ENCODE assay signal across 20 cellular contexts in genomic region chr5:82931110-82931509, GRCh38.
DNase-seq lines count a peak whose midpoint lies in the region; ATAC-seq and TF ChIP-seq lines count a peak whose summit lies in the region.
"Had no signal": no experiment of that assay in that cellular context is flagged by ENCODE, and none has a peak within 500 bp of the region (broad histone marks: within the 10 kb centered on the region; RNA-seq: fewer than 3 reads in every experiment).

No MANE protein-coding gene starts in this region.

- no peak for TF ChIP-seq CTCF in HFFc6 (IDR thresholded peaks at IDR 0.05)
- TF ChIP-seq CTCF in fibroblast of mammary gland (conservative IDR thresholded peaks at IDR 0.05; ENCODE audit: control insufficient read depth, insufficient read depth, low read depth, low read length): no peak
- TF ChIP-seq CTCF in GM23338 (conservative IDR thresholded peaks at IDR 0.05; ENCODE audit: low read depth in 2 of 2): no peak

- no peaks in the 10 kb centered on the region for H4K20me1 ChIP-seq in GM23338 (replicated peaks; ENCODE audit: insufficient read depth)
- H4K20me1 ChIP-seq: BLaER1 treated with 17β-estradiol and CSF1 and Interleukin-3, amounts not matched to agents 10 nM and 100 nM had no signal

- no peaks in the 10 kb centered on the region for H3K9me3 ChIP-seq in adipocyte (ENCODE audit: control insufficient read depth, low read length)
- H3K9me3 ChIP-seq: BLaER1 treated with 17β-estradiol and CSF1 and Interleukin-3, amounts not matched to agents 10 nM and 100 nM; colonic mucosa; tibial nerve had no signal

- H3K4me3 Mint-ChIP-seq in HFFc6: 0 out of 2 replicates have a peak overlapping the region, but pooled peaks have one; percentile 10
- H3K4me3 Mint-ChIP-seq in GM23338: no peak overlapping the region
- H3K4me3 Mint-ChIP-seq: activated T-helper 17 cell treated with anti-CD3 and anti-CD28 coated beads, Interleukin-2, amount 50 U/mL, for 72 hours; neural crest cell; stimulated activated memory B cell treated with anti-CD40 and anti-IgM and Interleukin-4, amounts not matched to agents 10 μg/mL and 1 μg/mL and 100 μg/mL, for 72 hours; T-helper 2 cell treated with Interferon-gamma antibody and Interleukin-4, amounts not matched to agents 5 μg/mL and 100 μg/mL, for 36 hours had no signal

- H3K4me1 Mint-ChIP-seq in HFFc6 (ENCODE audit: low read depth): peaks cover 5% of the 10 kb centered on the region; the same call in 1 of the 2 replicates
- H3K4me1 Mint-ChIP-seq in GM23338: peaks cover 12% of the 10 kb centered on the region
- H3K4me1 Mint-ChIP-seq: activated T-helper 17 cell treated with anti-CD3 and anti-CD28 coated beads, Interleukin-2, amount 50 U/mL, for 72 hours; stimulated activated memory B cell treated with anti-CD40 and anti-IgM and Interleukin-4, amounts not matched to agents 10 μg/mL and 1 μg/mL and 100 μg/mL, for 72 hours had no signal

- peaks cover 4% of the 10 kb centered on the region; the same call in 1 of the 2 replicates for H3K9me3 Mint-ChIP-seq in HFFc6
- peaks cover 13% of the 10 kb centered on the region; the same call in 2 of the 3 replicates for H3K9me3 Mint-ChIP-seq in GM23338
- H3K9me3 Mint-ChIP-seq: activated T-helper 17 cell treated with anti-CD3 and anti-CD28 coated beads, Interleukin-2, amount 50 U/mL, for 72 hours; neural crest cell; stimulated activated memory B cell treated with anti-CD40 and anti-IgM and Interleukin-4, amounts not matched to agents 10 μg/mL and 1 μg/mL and 100 μg/mL, for 72 hours; T-helper 2 cell treated with Interferon-gamma antibody and Interleukin-4, amounts not matched to agents 5 μg/mL and 100 μg/mL, for 36 hours had no signal

- no peaks in the 10 kb centered on the region for H3F3A ChIP-seq in GM23338 (replicated peaks; ENCODE audit: low read depth)

- H3K4me1 ChIP-seq in adipocyte (ENCODE audit: control insufficient read depth, insufficient read depth, low read length) (peaks cover 18% of the 10 kb centered on the region), GM23338 (ENCODE audit: insufficient read depth) (no peaks in the 10 kb centered on the region)
- H3K4me1 ChIP-seq: colonic mucosa, tibial nerve had no signal

- no peaks in the 10 kb centered on the region for H3K27me3 ChIP-seq in adipocyte (replicated peaks; ENCODE audit: control insufficient read depth, insufficient read depth, low read length)
- H3K27me3 ChIP-seq in GM23338 (ENCODE audit: insufficient read depth): no peaks in the 10 kb centered on the region
- H3K27me3 ChIP-seq: BLaER1 treated with 17β-estradiol and CSF1 and Interleukin-3, amounts not matched to agents 10 nM and 100 nM; colonic mucosa; tibial nerve had no signal

- H3K36me3 Mint-ChIP-seq in HFFc6 (ENCODE audit: low read depth): no peaks in the 10 kb centered on the region
- peaks cover 9% of the 10 kb centered on the region; the same call in 2 of the 3 replicates for H3K36me3 Mint-ChIP-seq in GM23338 (ENCODE audit: low read depth)
- H3K36me3 Mint-ChIP-seq: stimulated activated memory B cell treated with anti-CD40 and anti-IgM and Interleukin-4, amounts not matched to agents 10 μg/mL and 1 μg/mL and 100 μg/mL, for 72 hours had no signal

- no peak for ATAC-seq in HG02763 (IDR thresholded peaks at IDR 0.05; ENCODE audit: unreplicated experiment)
- ATAC-seq in GM23338: no peak
- ATAC-seq: activated T-helper 17 cell treated with anti-CD3 and anti-CD28 coated beads, Interleukin-2, amount 50 U/mL, for 72 hours; stimulated activated memory B cell treated with anti-CD40 and anti-IgM and Interleukin-4, amounts not matched to agents 10 μg/mL and 1 μg/mL and 100 μg/mL, for 72 hours had no signal

- no peak overlapping the region for H3K27ac ChIP-seq in GM23338 (ENCODE audit: low read depth)
- H3K27ac ChIP-seq: colonic mucosa, tibial nerve had no signal

- H3K36me3 ChIP-seq in adipocyte (ENCODE audit: control insufficient read depth, insufficient read depth, low read length, severe bottlenecking) (no peaks in the 10 kb centered on the region), GM23338 (ENCODE audit: insufficient read depth) (no peaks in the 10 kb centered on the region)
- H3K36me3 ChIP-seq: BLaER1 treated with 17β-estradiol and CSF1 and Interleukin-3, amounts not matched to agents 10 nM and 100 nM; colonic mucosa; tibial nerve had no signal

- H3K9me2 ChIP-seq in GM23338 (ENCODE audit: insufficient read depth): peaks cover 5% of the 10 kb centered on the region; the same call in 1 of the 2 replicates

- peak overlapping the region; percentile 11 for H3K9ac ChIP-seq in adipocyte (ENCODE audit: low read length)
- H3K9ac ChIP-seq: BLaER1 treated with 17β-estradiol and CSF1 and Interleukin-3, amounts not matched to agents 10 nM and 100 nM had no signal

- H3K27ac Mint-ChIP-seq in HFFc6 (no peak overlapping the region), GM23338 (no peak overlapping the region)
- H3K27ac Mint-ChIP-seq: activated T-helper 17 cell treated with anti-CD3 and anti-CD28 coated beads, Interleukin-2, amount 50 U/mL, for 72 hours; stimulated activated memory B cell treated with anti-CD40 and anti-IgM and Interleukin-4, amounts not matched to agents 10 μg/mL and 1 μg/mL and 100 μg/mL, for 72 hours; T-helper 2 cell treated with Interferon-gamma antibody and Interleukin-4, amounts not matched to agents 5 μg/mL and 100 μg/mL, for 36 hours had no signal

- H3K4me3 ChIP-seq in adipocyte (ENCODE audit: low read length) (peak overlapping the region; percentile 20), fibroblast of mammary gland (ENCODE audit: control insufficient read depth, low read depth, low read length) (no peak overlapping the region), GM23338 (no peak overlapping the region)
- H3K4me3 ChIP-seq: BLaER1 treated with 17β-estradiol and CSF1 and Interleukin-3, amounts not matched to agents 10 nM and 100 nM; colonic mucosa; tibial nerve had no signal

- no peak for DNase-seq in HFFc6
- DNase-seq in adipocyte (ENCODE audit: low read depth): peak; percentile 19
- peak; percentile 66 for DNase-seq in fibroblast of mammary gland (ENCODE audit: low read depth)
- peak; percentile 70 for DNase-seq in stromal cell of bone marrow (ENCODE audit: low read depth)
- no peak for DNase-seq in stimulated activated CD4-positive, alpha-beta T cell treated with anti-CD3 and anti-CD28 coated beads, Interleukin-2, amount 100 ng/mL, for 24 hours
- no peak for DNase-seq in GM23338 (ENCODE audit: low spot score)
- DNase-seq: activated CD4-positive, alpha-beta T cell treated with anti-CD3 and anti-CD28 coated beads for 1 hour; amniotic stem cell; colonic mucosa; DMS53; head of caudate nucleus; NCI-H1694; SIG-M5 had no signal

- H2AFZ ChIP-seq in GM23338: no peak overlapping the region

- no peaks in the 10 kb centered on the region; the same call in none of the 2 replicates for H3K27me3 Mint-ChIP-seq in HFFc6 (ENCODE audit: insufficient read depth)
- H3K27me3 Mint-ChIP-seq in GM23338 (ENCODE audit: insufficient read depth, low read depth, poor library complexity): no peaks in the 10 kb centered on the region

- no peaks in the 10 kb centered on the region for H3K79me2 ChIP-seq in GM23338 (replicated peaks; ENCODE audit: insufficient read depth)

- H3K4me2 ChIP-seq in GM23338: no peak overlapping the region

TF ChIP-seq in GM23338, 12 proteins besides CTCF, POLR2A, EP300 and RAD21 (continues in another document):
- TF ChIP-seq POLR2AphosphoS5 (IDR thresholded peaks at IDR 0.05; ENCODE audit: low read depth): no peak
- TF ChIP-seq ETS1 (IDR thresholded peaks at IDR 0.05): no peak
- TF ChIP-seq CREB1 (CRISPR knock-in tag; IDR thresholded peaks at IDR 0.05; ENCODE audit: low read depth): no peak
- no peak for TF ChIP-seq ZNF331 (CRISPR knock-in tag; IDR thresholded peaks at IDR 0.05; ENCODE audit: low read depth)
- no peak for TF ChIP-seq EZH2phosphoT487 (IDR thresholded peaks at IDR 0.05; ENCODE audit: unreplicated experiment)

Comparison
In these comparisons a context has a peak if more than half of its experiments do, and no peak if none do; other contexts are left out.
1. DNase-seq: peak in adipocyte (single experiment), fibroblast of mammary gland (single experiment) and stromal cell of bone marrow (single experiment); none in HFFc6 (single experiment), stimulated activated CD4-positive, alpha-beta T cell treated with anti-CD3 and anti-CD28 coated beads, Interleukin-2, amount 100 ng/mL, for 24 hours (0 of 2) and GM23338 (single experiment).